ENCODE assay signal across 9 cellular contexts in genomic region chr1:168636642-168637111, GRCh38.
DNase-seq lines count a peak whose midpoint lies in the region; ATAC-seq, FAIRE-seq and TF ChIP-seq lines count a peak whose summit lies in the region.
"Had no signal": no experiment of that assay in that cellular context is flagged by ENCODE, and none has a peak within 500 bp of the region (broad histone marks: within the 10 kb centered on the region; RNA-seq: fewer than 3 reads in every experiment).

No MANE protein-coding gene starts in this region.

- H3K27me3 ChIP-seq in bronchial epithelial cell (ENCODE audit: control insufficient read depth, insufficient read depth, low read length): no peaks in the 10 kb centered on the region
- H3K27me3 ChIP-seq in kidney epithelial cell (ENCODE audit: control insufficient read depth, insufficient read depth, low read length): no peaks in the 10 kb centered on the region
- H3K27me3 ChIP-seq in subcutaneous abdominal adipose tissue (ENCODE audit: control insufficient read depth in 5 of 5, insufficient read depth in 4 of 5, low read length in 5 of 5): no peaks in the 10 kb centered on the region

- ATAC-seq in HG02763 (IDR thresholded peaks at IDR 0.05; ENCODE audit: unreplicated experiment) (no peak), HG02623 (IDR thresholded peaks at IDR 0.05; ENCODE audit: unreplicated experiment) (no peak)

- no peak for TF ChIP-seq CTCF in bronchial epithelial cell (IDR thresholded peaks at IDR 0.05; ENCODE audit: insufficient read depth, low read length, severe bottlenecking)
- no peak for TF ChIP-seq CTCF in kidney epithelial cell (IDR thresholded peaks at IDR 0.05; ENCODE audit: insufficient read depth, low read length, poor library complexity, severe bottlenecking)

- no peak overlapping the region for H3K4me3 ChIP-seq in bronchial epithelial cell (ENCODE audit: low read depth, low read length)
- no peak overlapping the region for H3K4me3 ChIP-seq in kidney epithelial cell (ENCODE audit: low read depth, low read length)
- no peak overlapping the region for H3K4me3 ChIP-seq in subcutaneous abdominal adipose tissue (ENCODE audit: low read depth in 1 of 5, low read length in 5 of 5)

- FAIRE-seq in bronchial epithelial cell (lab: Jason Lieb, UNC): no peak

- H3K27ac ChIP-seq in subcutaneous abdominal adipose tissue (ENCODE audit: low read depth, low read length): peak overlapping the region; percentile 11

- H3K9me3 ChIP-seq in subcutaneous abdominal adipose tissue (ENCODE audit: control insufficient read depth in 5 of 5, low read length in 5 of 5): no peaks in the 10 kb centered on the region

- no peak overlapping the region for H3K9ac ChIP-seq in subcutaneous abdominal adipose tissue (ENCODE audit: low read length in 5 of 5)

- H3K4me1 ChIP-seq in subcutaneous abdominal adipose tissue (ENCODE audit: control insufficient read depth in 5 of 5, insufficient read depth in 5 of 5, low read length in 5 of 5): peaks cover 0 to 10% (median 6%) of the 10 kb centered on the region in 5 donors

- peak; percentile 60 for DNase-seq in HT1080 (ENCODE audit: low read depth)
- DNase-seq in bronchial epithelial cell (ENCODE audit: low read depth): peak; percentile 89
- DNase-seq in kidney epithelial cell (ENCODE audit: low read depth): peak; percentile 38
- DNase-seq in T-helper 1 cell: no peak
- DNase-seq in ureter (ENCODE audit: low spot score): no peak
- DNase-seq: activated naive CD4-positive, alpha-beta T cell had no signal

- H3K36me3 ChIP-seq in bronchial epithelial cell (ENCODE audit: control insufficient read depth, insufficient read depth, low read length) (no peaks in the 10 kb centered on the region), kidney epithelial cell (ENCODE audit: control insufficient read depth, insufficient read depth, low read length) (no peaks in the 10 kb centered on the region), subcutaneous abdominal adipose tissue (ENCODE audit: control insufficient read depth in 5 of 5, insufficient read depth in 5 of 5, low read length in 5 of 5) (no peaks in the 10 kb centered on the region)

Comparison
In these comparisons a context has a peak if more than half of its experiments do, and no peak if none do; other contexts are left out.
1. DNase-seq: peak in HT1080 (single experiment), bronchial epithelial cell (single experiment) and kidney epithelial cell (single experiment); none in T-helper 1 cell (0 of 5) and ureter (single experiment).